ENCODE assay signal across 8 cellular contexts in genomic region chr2:218272531-218273212, GRCh38. TPM values are rescaled to one million over a fixed set of nuclear protein-coding genes. Genes with fewer than 3 reads are reported as not detected.
DNase-seq lines count a peak whose midpoint lies in the region; ATAC-seq and TF ChIP-seq lines count a peak whose summit lies in the region.

No MANE protein-coding gene starts in this region.

- peak; percentile 75 for DNase-seq in activated gamma-delta T cell treated with Interleukin-2 at 50 U/mL for 16 hours
- no peak for DNase-seq in activated gamma-delta T cell (lab: John Stamatoyannopoulos, UW)
- peak; percentile 93 for DNase-seq in RWPE2 (ENCODE audit: low spot score)
- DNase-seq in activated T-helper 2 cell treated with anti-CD3 and anti-CD28 coated beads, Interferon-gamma antibody, Interleukin-2, Interleukin-4, amounts not matched to agents 10 μg/mL and 5 μg/mL and 100 μg/mL, durations not matched to agents 14 hours and 24 hours and 36 hours (ENCODE audit: low spot score) = peak; percentile 66
- DNase-seq in fibroblast of the aortic adventitia (ENCODE audit: low read depth) = peak; percentile 99
- DNase-seq in nucleus accumbens (lab: John Stamatoyannopoulos, UW) = peak in 53 of 56 donors; percentile 27 to 86 (median 65)

- H3K4me1 Mint-ChIP-seq in activated T-helper 2 cell treated with anti-CD3 and anti-CD28 coated beads, Interferon-gamma antibody, Interleukin-2, Interleukin-4, amounts not matched to agents 10 μg/mL and 5 μg/mL and 100 μg/mL, durations not matched to agents 14 hours and 24 hours and 36 hours (ENCODE audit: low read depth) = peaks cover 20% of the 10 kb centered on the region

- no peaks in the 10 kb centered on the region for H3K9me3 Mint-ChIP-seq in activated T-helper 2 cell treated with anti-CD3 and anti-CD28 coated beads, Interferon-gamma antibody, Interleukin-2, Interleukin-4, amounts not matched to agents 10 μg/mL and 5 μg/mL and 100 μg/mL, durations not matched to agents 14 hours and 24 hours and 36 hours

- H3K27me3 Mint-ChIP-seq in activated T-helper 2 cell treated with anti-CD3 and anti-CD28 coated beads, Interferon-gamma antibody, Interleukin-2, Interleukin-4, amounts not matched to agents 10 μg/mL and 5 μg/mL and 100 μg/mL, durations not matched to agents 14 hours and 24 hours and 36 hours (ENCODE audit: low read depth) = no peaks in the 10 kb centered on the region

- H3K4me3 Mint-ChIP-seq in activated T-helper 2 cell treated with anti-CD3 and anti-CD28 coated beads, Interferon-gamma antibody, Interleukin-2, Interleukin-4, amounts not matched to agents 10 μg/mL and 5 μg/mL and 100 μg/mL, durations not matched to agents 14 hours and 24 hours and 36 hours (ENCODE audit: low read depth) = no peak overlapping the region

- H3K27me3 ChIP-seq in RWPE2 (ENCODE audit: insufficient read depth, poor library complexity, severe bottlenecking) (no peaks in the 10 kb centered on the region), subcutaneous abdominal adipose tissue (ENCODE audit: control insufficient read depth in 5 of 5, insufficient read depth in 4 of 5, low read length in 5 of 5) (no peaks in the 10 kb centered on the region)

- peaks cover 68% of the 10 kb centered on the region for H3K36me3 ChIP-seq in RWPE2 (ENCODE audit: low read depth)
- H3K36me3 ChIP-seq in subcutaneous abdominal adipose tissue (ENCODE audit: control insufficient read depth in 5 of 5, insufficient read depth in 5 of 5, low read length in 5 of 5) = peaks cover 0 to 43% (median 42%) of the 10 kb centered on the region in 5 donors

- H3K4me3 ChIP-seq in RWPE2 (ENCODE audit: severe bottlenecking) (no peak overlapping the region), fibroblast of the aortic adventitia (ENCODE audit: low read depth, low read length) (peak overlapping the region; percentile 26), subcutaneous abdominal adipose tissue (ENCODE audit: low read depth in 1 of 5, low read length in 5 of 5) (peak overlapping the region in 4 of 5 donors; percentile 6 to 34 (median 6))

- ATAC-seq in RWPE2 (ENCODE audit: low read depth) = peak; percentile 73

- no peak overlapping the region for H3K9ac ChIP-seq in subcutaneous abdominal adipose tissue (ENCODE audit: low read length in 5 of 5)

- no peak overlapping the region for H3K27ac Mint-ChIP-seq in activated T-helper 2 cell treated with anti-CD3 and anti-CD28 coated beads, Interferon-gamma antibody, Interleukin-2, Interleukin-4, amounts not matched to agents 10 μg/mL and 5 μg/mL and 100 μg/mL, durations not matched to agents 14 hours and 24 hours and 36 hours

- H3K4me1 ChIP-seq in RWPE2 (ENCODE audit: insufficient read depth, poor library complexity, severe bottlenecking) (peaks cover 18% of the 10 kb centered on the region), subcutaneous abdominal adipose tissue (ENCODE audit: control insufficient read depth in 5 of 5, insufficient read depth in 5 of 5, low read length in 5 of 5) (peaks cover 15 to 70% (median 58%) of the 10 kb centered on the region in 5 donors)

- peak; percentile 77 for TF ChIP-seq CTCF in LNCAP (IDR thresholded peaks at IDR 0.05)
- peak; percentile 93 for TF ChIP-seq CTCF in RWPE2 (IDR thresholded peaks at IDR 0.05; ENCODE audit: poor library complexity, severe bottlenecking)
- TF ChIP-seq CTCF in fibroblast of the aortic adventitia (IDR thresholded peaks at IDR 0.05; ENCODE audit: insufficient read depth, low read length) = peak; percentile 92

- H3K27ac ChIP-seq in RWPE2 (ENCODE audit: poor library complexity, severe bottlenecking) (peak overlapping the region; percentile 62), subcutaneous abdominal adipose tissue (ENCODE audit: low read depth, low read length) (peak overlapping the region; percentile 88)

- intact Hi-C loops in activated T-helper 2 cell treated with anti-CD3 and anti-CD28 coated beads, Interferon-gamma antibody, Interleukin-2, Interleukin-4, amounts not matched to agents 10 μg/mL and 5 μg/mL and 100 μg/mL, durations not matched to agents 14 hours and 24 hours and 36 hours (cut with micrococcal nuclease) = loop anchor here (1.0 to 5.0 kb wide), 3 partner anchors 84 to 1115 kb away; partner anchors contain the start of genes CATIP and DNPEP

- H3K9me3 ChIP-seq in RWPE2 (ENCODE audit: severe bottlenecking) = no peaks in the 10 kb centered on the region
- H3K9me3 ChIP-seq in subcutaneous abdominal adipose tissue (ENCODE audit: control insufficient read depth in 5 of 5, low read length in 5 of 5) = no peaks in the 10 kb centered on the region

- H3K36me3 Mint-ChIP-seq in activated T-helper 2 cell treated with anti-CD3 and anti-CD28 coated beads, Interferon-gamma antibody, Interleukin-2, Interleukin-4, amounts not matched to agents 10 μg/mL and 5 μg/mL and 100 μg/mL, durations not matched to agents 14 hours and 24 hours and 36 hours (ENCODE audit: low read depth) = peaks cover 47% of the 10 kb centered on the region

RNA-seq across cellular contexts. Expression of gene PNKD, which starts 2.4 kb away (rescaled TPM):
- 19.9 and 20.8 TPM in 2 replicates for total RNA-seq in activated T-helper 2 cell treated with anti-CD3 and anti-CD28 coated beads, Interferon-gamma antibody, Interleukin-2, Interleukin-4, amounts not matched to agents 10 μg/mL and 5 μg/mL and 100 μg/mL, durations not matched to agents 14 hours and 24 hours and 36 hours
- 17.4 and 27.2 TPM in 2 replicates for total RNA-seq in fibroblast of the aortic adventitia (ENCODE audit: low replicate concordance)

RNA-seq across cellular contexts. Expression of gene AAMP, which starts 2.7 kb away (rescaled TPM):
- total RNA-seq in activated T-helper 2 cell treated with anti-CD3 and anti-CD28 coated beads, Interferon-gamma antibody, Interleukin-2, Interleukin-4, amounts not matched to agents 10 μg/mL and 5 μg/mL and 100 μg/mL, durations not matched to agents 14 hours and 24 hours and 36 hours = 82.4 and 82.9 TPM in 2 replicates
- total RNA-seq in fibroblast of the aortic adventitia (ENCODE audit: low replicate concordance) = 64.4 and 262 TPM in 2 replicates

RNA-seq across cellular contexts. Expression of gene GPBAR1, which starts 11.9 kb away (rescaled TPM):
- total RNA-seq in activated T-helper 2 cell treated with anti-CD3 and anti-CD28 coated beads, Interferon-gamma antibody, Interleukin-2, Interleukin-4, amounts not matched to agents 10 μg/mL and 5 μg/mL and 100 μg/mL, durations not matched to agents 14 hours and 24 hours and 36 hours = 0.41 and 0.87 TPM in 2 replicates
- 0.27 TPM in 1 of 2 replicates, not detected in the other for total RNA-seq in fibroblast of the aortic adventitia (ENCODE audit: low replicate concordance)

RNA-seq across cellular contexts. Expression of gene TMBIM1, which starts 19.6 kb away (rescaled TPM):
- 69.6 and 73.7 TPM in 2 replicates for total RNA-seq in activated T-helper 2 cell treated with anti-CD3 and anti-CD28 coated beads, Interferon-gamma antibody, Interleukin-2, Interleukin-4, amounts not matched to agents 10 μg/mL and 5 μg/mL and 100 μg/mL, durations not matched to agents 14 hours and 24 hours and 36 hours
- 107 and 185 TPM in 2 replicates for total RNA-seq in fibroblast of the aortic adventitia (ENCODE audit: low replicate concordance)

RNA-seq across cellular contexts. Expression of gene ARPC2, which starts 55.7 kb away (rescaled TPM):
- 639 and 643 TPM in 2 replicates for total RNA-seq in activated T-helper 2 cell treated with anti-CD3 and anti-CD28 coated beads, Interferon-gamma antibody, Interleukin-2, Interleukin-4, amounts not matched to agents 10 μg/mL and 5 μg/mL and 100 μg/mL, durations not matched to agents 14 hours and 24 hours and 36 hours
- total RNA-seq in fibroblast of the aortic adventitia (ENCODE audit: low replicate concordance) = 121 and 368 TPM in 2 replicates
